ENCODE assay signal across 21 cellular contexts in the genomic region with DNA sequence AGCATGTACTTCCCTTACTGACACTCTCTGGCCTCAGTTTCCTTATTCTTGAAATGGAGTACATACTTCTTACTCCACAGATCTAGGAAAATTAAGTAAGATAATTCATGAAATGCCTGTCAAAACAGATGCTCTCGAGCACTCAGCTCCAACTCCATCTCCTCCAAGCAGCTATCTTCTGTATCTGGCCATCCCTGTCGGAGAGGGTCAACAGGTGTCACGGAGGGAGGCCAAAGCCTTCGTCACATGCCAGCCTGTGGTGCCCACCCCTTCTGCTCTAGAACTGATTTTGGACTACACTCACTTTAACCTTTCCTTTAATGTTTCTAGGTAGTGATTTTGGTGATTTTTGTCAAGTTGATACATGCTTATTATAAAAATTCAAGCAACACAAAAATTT. TPM values are rescaled to one million over a fixed set of nuclear protein-coding genes. Genes with fewer than 3 reads are reported as not detected.
"Had no signal": no experiment of that assay in that cellular context is flagged by ENCODE, and none has a peak within 500 bp of the region (broad histone marks: within the 10 kb centered on the region; RNA-seq: fewer than 3 reads in every experiment).

No MANE protein-coding gene starts in this region.

- H3K9me3 Mint-ChIP-seq: activated naive CD4-positive, alpha-beta T cell treated with anti-CD3 and anti-CD28 coated beads, Interleukin-2, amount 50 U/mL, for 72 hours; activated T-cell treated with anti-CD3 and anti-CD28 coated beads, Interleukin-2, amount 50 U/mL, for 4 hours; stimulated activated naive CD8-positive, alpha-beta T cell treated with anti-CD3 and anti-CD28 coated beads, Interleukin-15, Interleukin-2, amounts not matched to agents 100 ng/mL and 50 ng/mL, for 24 hours had no signal

- H3K36me3 Mint-ChIP-seq: activated naive CD4-positive, alpha-beta T cell treated with anti-CD3 and anti-CD28 coated beads, Interleukin-2, amount 50 U/mL, for 72 hours had no signal

- H3K27me3 ChIP-seq: breast epithelium had no signal

- H3K4me3 Mint-ChIP-seq: activated T-cell treated with anti-CD3 and anti-CD28 coated beads, Interleukin-2, amount 50 U/mL, for 4 hours; naive thymus-derived CD4-positive, alpha-beta T cell; stimulated activated naive CD8-positive, alpha-beta T cell treated with anti-CD3 and anti-CD28 coated beads, Interleukin-15, Interleukin-2, amounts not matched to agents 100 ng/mL and 50 ng/mL, for 24 hours had no signal

- ATAC-seq: activated naive CD4-positive, alpha-beta T cell treated with anti-CD3 and anti-CD28 coated beads, Interleukin-2, amount 50 U/mL, for 72 hours; activated T-cell treated with anti-CD3 and anti-CD28 coated beads, Interleukin-2, amount 50 U/mL, for 4 hours; heart right ventricle; left ventricle myocardium superior; naive thymus-derived CD4-positive, alpha-beta T cell had no signal

- DNase-seq: activated CD4-positive, alpha-beta T cell treated with anti-CD3 and anti-CD28 coated beads for 1 hour; activated gamma-delta T cell; activated T-cell treated with anti-CD3 and anti-CD28 coated beads, Interleukin-2, amount 50 U/mL, for 4 hours; cerebellar nuclear complex; cortex of kidney; effector CD4-positive, alpha-beta T cell; esophagus squamous epithelium; heart right ventricle; kidney glomerular epithelial cell; left ventricle myocardium superior; mesendoderm; naive thymus-derived CD4-positive, alpha-beta T cell; stimulated activated CD4-positive, alpha-beta T cell treated with anti-CD3 and anti-CD28 coated beads, Interleukin-2, amount 100 ng/mL, for 24 hours; T1000 had no signal

- H3K4me1 ChIP-seq: adrenal gland, parathyroid adenoma had no signal

- H3K36me3 ChIP-seq: adrenal gland, breast epithelium, esophagus squamous epithelium, heart right ventricle, neutrophil had no signal

- H3K27ac ChIP-seq: adrenal gland, breast epithelium, heart right ventricle, neutrophil, parathyroid adenoma had no signal

- H3K9me3 ChIP-seq: adrenal gland, breast epithelium, esophagus squamous epithelium, heart right ventricle, neutrophil had no signal

- H3K4me3 ChIP-seq: adrenal gland, breast epithelium, esophagus squamous epithelium, heart right ventricle had no signal

- H3K27ac Mint-ChIP-seq: activated naive CD4-positive, alpha-beta T cell treated with anti-CD3 and anti-CD28 coated beads, Interleukin-2, amount 50 U/mL, for 72 hours; naive thymus-derived CD4-positive, alpha-beta T cell; stimulated activated naive CD8-positive, alpha-beta T cell treated with anti-CD3 and anti-CD28 coated beads, Interleukin-15, Interleukin-2, amounts not matched to agents 100 ng/mL and 50 ng/mL, for 24 hours had no signal

RNA-seq across cellular contexts. Expression of gene PKP1, which starts 18.8 kb away (rescaled TPM):
- total RNA-seq: activated naive CD4-positive, alpha-beta T cell treated with anti-CD3 and anti-CD28 coated beads, Interleukin-2, amount 50 U/mL, for 72 hours; activated T-cell treated with anti-CD3 and anti-CD28 coated beads, Interleukin-2, amount 50 U/mL, for 4 hours; naive thymus-derived CD4-positive, alpha-beta T cell; T-helper 1 cell treated with Interleukin-12 subunit alpha and Interleukin-12 subunit beta and Interleukin-4 antibody, amounts not matched to agents 30 ng/mL and 1 ng/mL, for 36 hours had no signal
